Comparison of ENCODE assay signal across 1 cellular context in genomic region chr9:137459601-137460362, GRCh38.
TF ChIP-seq lines count a peak whose summit lies in the region.

No MANE protein-coding gene starts in this region.

TF ChIP-seq in HepG2, 621 proteins besides CTCF, POLR2A, EP300 and RAD21 (continued from another document and continues in another):
- TF ChIP-seq UBTF (CRISPR knock-in tag; IDR thresholded peaks at IDR 0.05) (no peak; the same call in 1 of the 2 replicates), GPN1 (CRISPR knock-in tag; IDR thresholded peaks at IDR 0.05; ENCODE audit: borderline replicate concordance) (no peak), HNRNPL (IDR thresholded peaks at IDR 0.05; ENCODE audit: low read depth, low read length) (no peak), ZNF576 (CRISPR knock-in tag; IDR thresholded peaks at IDR 0.05) (no peak), ZNF160 (CRISPR knock-in tag; IDR thresholded peaks at IDR 0.05) (no peak), ZNF770 (CRISPR knock-in tag; IDR thresholded peaks at IDR 0.05) (peak; percentile 53), ZNF597 (CRISPR knock-in tag; IDR thresholded peaks at IDR 0.05) (no peak), ZNF501 (CRISPR knock-in tag; IDR thresholded peaks at IDR 0.05) (peak; percentile 39; the same call in 1 of the 2 replicates), ZNF883 (CRISPR knock-in tag; IDR thresholded peaks at IDR 0.05; ENCODE audit: not compliant biosample characterization) (no peak), CEBPG (CRISPR knock-in tag; IDR thresholded peaks at IDR 0.05) (no peak), REPIN1 (CRISPR knock-in tag; IDR thresholded peaks at IDR 0.05; ENCODE audit: borderline replicate concordance, low read depth) (no peak), ZNF431 (CRISPR knock-in tag; IDR thresholded peaks at IDR 0.05; ENCODE audit: borderline replicate concordance, low read depth) (no peak), ZNF12 (CRISPR knock-in tag; IDR thresholded peaks at IDR 0.05) (no peak), EHMT2 (IDR thresholded peaks at IDR 0.05; ENCODE audit: borderline replicate concordance, low read depth, low read length) (no peak), HIVEP1 (CRISPR knock-in tag; IDR thresholded peaks at IDR 0.05) (peak; percentile 38; the same call in 1 of the 2 replicates), HNF1B (CRISPR knock-in tag; IDR thresholded peaks at IDR 0.05) (0 out of 2 replicates have a peak, but pooled peaks have one; percentile 55), ZNF749 (CRISPR knock-in tag; IDR thresholded peaks at IDR 0.05; ENCODE audit: borderline replicate concordance) (no peak), NFKB2 (CRISPR knock-in tag; IDR thresholded peaks at IDR 0.05; ENCODE audit: borderline replicate concordance) (no peak), ZNF331 (CRISPR knock-in tag; IDR thresholded peaks at IDR 0.05) (no peak), KLF6 (CRISPR knock-in tag; IDR thresholded peaks at IDR 0.05) (no peak), U2AF2 (IDR thresholded peaks at IDR 0.05; ENCODE audit: low read depth, low read length) (no peak), KDM3A (CRISPR knock-in tag; IDR thresholded peaks at IDR 0.05; ENCODE audit: low read depth) (no peak), SPEN (CRISPR knock-in tag; IDR thresholded peaks at IDR 0.05; ENCODE audit: low read depth) (0 out of 2 replicates have a peak, but pooled peaks have one; percentile 35), MEF2D (CRISPR knock-in tag; IDR thresholded peaks at IDR 0.05) (peak; percentile 44; the same call in 1 of the 2 replicates), SCMH1 (CRISPR knock-in tag; IDR thresholded peaks at IDR 0.05; ENCODE audit: borderline replicate concordance) (no peak), TFAP4 (IDR thresholded peaks at IDR 0.05; ENCODE audit: borderline replicate concordance, low read depth) (no peak), YY1 (IDR thresholded peaks at IDR 0.05; ENCODE audit: insufficient read depth, insufficient replicate concordance, low read depth, low read length) (no peak), ZNF841 (CRISPR knock-in tag; IDR thresholded peaks at IDR 0.05; ENCODE audit: borderline replicate concordance) (no peak), ZNF781 (CRISPR knock-in tag; IDR thresholded peaks at IDR 0.05; ENCODE audit: borderline replicate concordance, not compliant biosample characterization) (peak; percentile 37), TCF12 (IDR thresholded peaks at IDR 0.05) (no peak), TCF12 (CRISPR knock-in tag; IDR thresholded peaks at IDR 0.05) (0 out of 2 replicates have a peak, but pooled peaks have one; percentile 35), TBP (CRISPR knock-in tag; IDR thresholded peaks at IDR 0.05) (no peak), TGIF2 (CRISPR knock-in tag; IDR thresholded peaks at IDR 0.05) (no peak), ZNF512B (CRISPR knock-in tag; IDR thresholded peaks at IDR 0.05; ENCODE audit: borderline replicate concordance) (no peak), ZBTB4 (CRISPR knock-in tag; IDR thresholded peaks at IDR 0.05; ENCODE audit: borderline replicate concordance) (no peak), TFDP1 (CRISPR knock-in tag; IDR thresholded peaks at IDR 0.05; ENCODE audit: borderline replicate concordance) (0 out of 2 replicates have a peak, but pooled peaks have one; percentile 8), NRL (CRISPR knock-in tag; IDR thresholded peaks at IDR 0.05; ENCODE audit: borderline replicate concordance) (no peak), KDM4B (CRISPR knock-in tag; IDR thresholded peaks at IDR 0.05) (no peak), ZBTB37 (CRISPR knock-in tag; IDR thresholded peaks at IDR 0.05) (no peak), ZNF605 (CRISPR knock-in tag; IDR thresholded peaks at IDR 0.05) (peak; percentile 71; the same call in 1 of the 2 replicates), ZNF552 (CRISPR knock-in tag; IDR thresholded peaks at IDR 0.05; ENCODE audit: borderline replicate concordance) (no peak), TAF15 (IDR thresholded peaks at IDR 0.05; ENCODE audit: low read depth, low read length, poor library complexity, severe bottlenecking) (no peak), ZNF782 (CRISPR knock-in tag; IDR thresholded peaks at IDR 0.05; ENCODE audit: borderline replicate concordance) (no peak), MZF1 (CRISPR knock-in tag; IDR thresholded peaks at IDR 0.05; ENCODE audit: borderline replicate concordance) (no peak), NBN (conservative IDR thresholded peaks at IDR 0.05) (no peak), ZC3H4 (CRISPR knock-in tag; IDR thresholded peaks at IDR 0.05; ENCODE audit: borderline replicate concordance) (no peak)
